ENCODE assay signal across 27 cellular contexts in the genomic region with DNA sequence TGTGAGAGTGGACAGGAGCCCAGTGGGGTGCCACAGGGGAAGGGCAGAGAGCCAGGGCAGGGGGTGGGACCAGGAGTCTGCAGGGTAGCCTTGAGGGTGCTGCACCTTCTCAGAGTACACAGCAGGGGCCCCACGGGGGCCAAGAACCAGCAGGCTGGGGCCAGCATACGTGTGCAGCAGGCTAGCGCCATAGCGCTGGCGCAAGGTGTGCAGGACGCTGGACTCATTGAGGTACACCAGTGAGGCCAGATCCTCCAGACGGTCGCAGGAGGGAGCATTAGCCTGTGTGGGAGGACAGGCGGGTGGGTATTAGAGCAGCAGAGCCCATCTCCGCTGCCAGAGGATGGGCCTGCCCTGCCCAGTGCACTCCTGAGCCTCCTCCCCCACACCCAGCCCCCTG.
"Had no signal": no experiment of that assay in that cellular context is flagged by ENCODE, and none has a peak within 500 bp of the region (broad histone marks: within the 10 kb centered on the region; RNA-seq: fewer than 3 reads in every experiment).

No MANE protein-coding gene starts in this region.

- DNase-seq: hypothalamus; immature natural killer cell; islet precursor cell; kidney glomerular epithelial cell; left colon; left ventricle myocardium superior; lower lobe of right lung; mucosa of descending colon; naive B cell; stimulated activated CD4-positive, alpha-beta T cell treated with anti-CD3 and anti-CD28 coated beads, Interleukin-12 subunit alpha, Interleukin-12 subunit beta, amount 100 ng/mL, for 4 hours; stimulated activated CD4-positive, alpha-beta T cell treated with anti-CD3 and anti-CD28 coated beads, Interleukin-1b, Interleukin-23, amount 100 ng/mL, for 48 hours; stimulated activated CD4-positive, alpha-beta T cell treated with anti-CD3 and anti-CD28 coated beads, Interleukin-4, amount 100 ng/mL, for 1 hour; stimulated activated CD8-positive, alpha-beta memory T cell treated with anti-CD3 and anti-CD28 coated beads, Interleukin-4, amount 100 ng/mL, for 48 hours; stimulated activated naive CD4-positive, alpha-beta T cell treated with Interleukin-2 at 50 U/mL for 16 hours; stomach; testis; tibial artery had no signal

- ATAC-seq: left colon; left ventricle myocardium superior; lower lobe of right lung; mucosa of descending colon; natural killer cell treated with Interleukin-12 subunit alpha and Interleukin-12 subunit beta and Interleukin-15 and Interleukin-18, amount 100 ng/mL, for 72 hours; sciatic nerve had no signal

- H3K4me1 Mint-ChIP-seq: mesothelial cell of epicardium had no signal

- H3K36me3 Mint-ChIP-seq: natural killer cell treated with Interleukin-12 subunit alpha and Interleukin-12 subunit beta and Interleukin-15 and Interleukin-18, amount 100 ng/mL, for 72 hours; type B pancreatic cell had no signal

- H3K27ac Mint-ChIP-seq: memory B cell; mesothelial cell of epicardium; natural killer cell treated with Interleukin-12 subunit alpha and Interleukin-12 subunit beta and Interleukin-15 and Interleukin-18, amount 100 ng/mL, for 72 hours; type B pancreatic cell had no signal

- H3K4me1 ChIP-seq: prostate gland had no signal

- H3K4me3 Mint-ChIP-seq: immature natural killer cell; memory B cell; mesothelial cell of epicardium; naive B cell; natural killer cell treated with Interleukin-12 subunit alpha and Interleukin-12 subunit beta and Interleukin-15 and Interleukin-18, amount 100 ng/mL, for 72 hours; neural crest cell; type B pancreatic cell had no signal

- H3K27ac ChIP-seq: coronary artery, lower lobe of right lung, prostate gland, right atrium auricular region, stomach, testis, tibial artery had no signal

- H3K9me3 ChIP-seq: lower lobe of right lung, mucosa of descending colon, prostate gland, right atrium auricular region, stomach, testis, tibial artery had no signal

- H3K36me3 ChIP-seq: prostate gland had no signal

- H3K9me3 Mint-ChIP-seq: immature natural killer cell; memory B cell; mesothelial cell of epicardium; naive B cell; natural killer cell treated with Interleukin-12 subunit alpha and Interleukin-12 subunit beta and Interleukin-15 and Interleukin-18, amount 100 ng/mL, for 72 hours; neural crest cell; type B pancreatic cell had no signal

- H3K27me3 ChIP-seq: right atrium auricular region, stomach, testis, tibial artery had no signal

- H3K4me3 ChIP-seq: coronary artery, lower lobe of right lung, mucosa of descending colon, prostate gland, right atrium auricular region, smooth muscle cell, stomach, testis, tibial artery had no signal

- H3K4me2 ChIP-seq: smooth muscle cell had no signal
